In genomic region chr13:113762075-113762474, GRCh38 we compare ENCODE assay signal across 26 cellular contexts. TPM values are rescaled to one million over a fixed set of nuclear protein-coding genes. Genes with fewer than 3 reads are reported as not detected.
DNase-seq lines count a peak whose midpoint lies in the region; ATAC-seq, FAIRE-seq and TF ChIP-seq lines count a peak whose summit lies in the region.
"Had no signal": no experiment of that assay in that cellular context is flagged by ENCODE, and none has a peak within 500 bp of the region (broad histone marks: within the 10 kb centered on the region; RNA-seq: fewer than 3 reads in every experiment).

No MANE protein-coding gene starts in this region.

- intact Hi-C loops in HepG2 (cut with micrococcal nuclease; ENCODE audit: unreplicated experiment) (no loop called here), right lobe of liver (cut with DNase I) (no loop called here), endothelial cell of umbilical vein (cut with micrococcal nuclease) (no loop called here)

- no peak for TF ChIP-seq EP300 in HepG2 (IDR thresholded peaks at IDR 0.05; ENCODE audit: low read depth in 2 of 2, low read length in 2 of 2)
- TF ChIP-seq EP300 in HepG2 (CRISPR knock-in tag; IDR thresholded peaks at IDR 0.05; ENCODE audit: borderline replicate concordance): no peak

- BruUV-seq in HepG2 (replicated peaks; lab: Mats Ljungman, UMichigan) (no TSS peak), endothelial cell of umbilical vein (replicated peaks; lab: Mats Ljungman, UMichigan) (no TSS peak)

- no peak overlapping the region for H3K27ac ChIP-seq in HepG2 (ENCODE audit: extremely low read length, insufficient read depth, low read length)
- H3K27ac ChIP-seq in right lobe of liver: no peak overlapping the region
- H3K27ac ChIP-seq in endothelial cell of umbilical vein (ENCODE audit: insufficient read depth, low read depth, low read length): no peak overlapping the region
- H3K27ac ChIP-seq in GM23248: no peak overlapping the region
- H3K27ac ChIP-seq: 22Rv1; BLaER1 treated with 17β-estradiol and CSF1 and Interleukin-3, amounts not matched to agents 10 nM and 100 nM had no signal

- FAIRE-seq in HepG2 (lab: Jason Lieb, UNC): no peak
- peak; percentile 37 for FAIRE-seq in endothelial cell of umbilical vein (lab: Jason Lieb, UNC)
- FAIRE-seq: A204.1, D721Med, GM12878, GM19239, H54 had no signal

- ATAC-seq in HepG2 (no peak), right lobe of liver (no peak), GM21381 (IDR thresholded peaks at IDR 0.05; ENCODE audit: unreplicated experiment) (no peak)
- ATAC-seq: GM12878 had no signal

- no peak overlapping the region for H3K4me3 ChIP-seq in HepG2 (replicated peaks in 1 of 3; ENCODE audit: insufficient read depth in 1 of 3, low read depth in 2 of 3, low read length in 3 of 3)
- no peak overlapping the region for H3K4me3 ChIP-seq in right lobe of liver
- H3K4me3 ChIP-seq in endothelial cell of umbilical vein (replicated peaks in 1 of 3; ENCODE audit: insufficient read depth in 1 of 3, low read depth in 1 of 3, low read length in 3 of 3): no peak overlapping the region
- no peak overlapping the region for H3K4me3 ChIP-seq in GM23248
- H3K4me3 ChIP-seq: BLaER1 treated with 17β-estradiol and CSF1 and Interleukin-3, amounts not matched to agents 10 nM and 100 nM; GM12878; HAP-1 had no signal

- H3K9me3 ChIP-seq in HepG2 (ENCODE audit: low read length) (no peaks in the 10 kb centered on the region), right lobe of liver (no peaks in the 10 kb centered on the region), endothelial cell of umbilical vein (replicated peaks; ENCODE audit: control insufficient read depth, insufficient read depth, low read length) (no peaks in the 10 kb centered on the region), GM23248 (ENCODE audit: low read depth) (no peaks in the 10 kb centered on the region)
- H3K9me3 ChIP-seq: BE2C, HAP-1 had no signal

- H3F3A ChIP-seq in GM23248 (ENCODE audit: insufficient read depth): no peaks in the 10 kb centered on the region

- H3K36me3 ChIP-seq in HepG2 (replicated peaks in 1 of 2; ENCODE audit: control insufficient read depth in 1 of 2, insufficient read depth in 2 of 2, low read length in 2 of 2) (no peaks in the 10 kb centered on the region), right lobe of liver (no peaks in the 10 kb centered on the region), endothelial cell of umbilical vein (ENCODE audit: control insufficient read depth in 2 of 2, extremely low read depth in 1 of 2, insufficient read depth in 2 of 2, low read length in 2 of 2) (peaks cover 8 to 13% of the 10 kb centered on the region in 2 experiments), GM23248 (ENCODE audit: low read depth) (no peaks in the 10 kb centered on the region)
- H3K36me3 ChIP-seq: BE2C; BLaER1 treated with 17β-estradiol and CSF1 and Interleukin-3, amounts not matched to agents 10 nM and 100 nM; HAP-1 had no signal

- no peaks in the 10 kb centered on the region for H3K9me2 ChIP-seq in GM23248 (ENCODE audit: insufficient read depth)

- POLR2A ChIA-PET in HepG2 (lab: Yijun Ruan, JAX): no interaction called here
- POLR2A ChIA-PET in endothelial cell of umbilical vein (lab: Charles Lee): no interaction called here

- CTCF ChIA-PET in HepG2 (lab: Yijun Ruan, JAX; ENCODE audit: low intra/inter-chr PET ratio, low total read pairs) (no interaction called here), endothelial cell of umbilical vein (lab: Charles Lee) (no interaction called here)

- H3K27me3 ChIP-seq in HepG2 (ENCODE audit: control insufficient read depth in 1 of 2, insufficient read depth in 2 of 2, low read length in 2 of 2) (peaks cover 7 to 89% of the 10 kb centered on the region in 2 experiments), right lobe of liver (no peaks in the 10 kb centered on the region), endothelial cell of umbilical vein (ENCODE audit: control insufficient read depth in 2 of 2, insufficient read depth in 2 of 2, low read length in 2 of 2) (no peaks in the 10 kb centered on the region), GM23248 (replicated peaks; ENCODE audit: insufficient read depth) (peaks cover 23% of the 10 kb centered on the region)

- H3K79me2 ChIP-seq in HepG2 (ENCODE audit: insufficient read depth, low read length) (no peaks in the 10 kb centered on the region), endothelial cell of umbilical vein (ENCODE audit: control insufficient read depth, insufficient read depth, low read length) (peaks cover 29% of the 10 kb centered on the region), GM23248 (ENCODE audit: insufficient read depth) (no peaks in the 10 kb centered on the region)

- H3K4me2 ChIP-seq in HepG2 (ENCODE audit: low read depth, low read length) (no peak overlapping the region), endothelial cell of umbilical vein (ENCODE audit: insufficient read depth, low read length) (no peak overlapping the region), GM23248 (ENCODE audit: unreplicated experiment) (no peak overlapping the region)
- H3K4me2 ChIP-seq: BLaER1 treated with 17β-estradiol and CSF1 and Interleukin-3, amounts not matched to agents 10 nM and 100 nM had no signal

- 9% methylated on average over 2 of the region's 2 CpGs for WGBS in HepG2 (ENCODE audit: low lambda C conversion rate)
- whole genome bisulfite sequencing in right lobe of liver (ENCODE audit: insufficient coverage, low coverage, low lambda C conversion rate, missing lambda C conversion rate): 57% methylated on average over 1 of the region's 2 CpGs
- WGBS in GM23248 (ENCODE audit: low coverage in 1 of 2, low lambda C conversion rate in 2 of 2, missing lambda C conversion rate in 2 of 2), 2 experiments: 77 to 95% methylated on average over 2 of the region's 2 CpGs

- TF ChIP-seq POLR2A in HepG2 (IDR thresholded peaks at IDR 0.05; ENCODE audit: insufficient read depth in 1 of 2, low read depth in 2 of 2, low read length in 2 of 2) (no peak), right lobe of liver (IDR thresholded peaks at IDR 0.05) (no peak), endothelial cell of umbilical vein (IDR thresholded peaks at IDR 0.05; ENCODE audit: low read depth, low read length) (no peak)

- in situ Hi-C loops in HepG2 (cut with HindIII; ENCODE audit: extremely low pct_ligation_motif_present, low pct_unique_long_range_greater_than_20kb): no loop called here
- in situ Hi-C loops in GM23248 (cut with MboI): no loop called here

- no peaks in the 10 kb centered on the region for H3K9me1 ChIP-seq in endothelial cell of umbilical vein (replicated peaks; ENCODE audit: control insufficient read depth, extremely low read depth, insufficient read depth, low read length)

- H4K20me1 ChIP-seq in HepG2 (ENCODE audit: insufficient read depth, low read length) (no peaks in the 10 kb centered on the region), endothelial cell of umbilical vein (replicated peaks; ENCODE audit: control insufficient read depth, extremely low read depth, insufficient read depth, low read length) (no peaks in the 10 kb centered on the region), GM23248 (ENCODE audit: insufficient read depth) (no peaks in the 10 kb centered on the region)

- dilution Hi-C loops in endothelial cell of umbilical vein (cut with MboI; ENCODE audit: extremely low pct_ligation_motif_present, low sequenced_read_pairs): no loop called here

- TF ChIP-seq CTCF in HepG2 (CRISPR knock-in tag; IDR thresholded peaks at IDR 0.05): no peak
- TF ChIP-seq CTCF in right lobe of liver (IDR thresholded peaks at IDR 0.05): no peak
- TF ChIP-seq CTCF in endothelial cell of umbilical vein (IDR thresholded peaks at IDR 0.05; ENCODE audit: extremely low read depth in 1 of 2, insufficient read depth in 1 of 2, low read depth in 1 of 2, low read length in 2 of 2): no peak

- H2AFZ ChIP-seq in HepG2 (ENCODE audit: low read length) (no peak overlapping the region), endothelial cell of umbilical vein (ENCODE audit: low read depth, low read length) (no peak overlapping the region), GM23248 (no peak overlapping the region)

- TF ChIP-seq RAD21 in HepG2 (CRISPR knock-in tag; IDR thresholded peaks at IDR 0.05): no peak

- H3K9ac ChIP-seq in HepG2 (ENCODE audit: insufficient read depth, low read depth, low read length) (no peak overlapping the region), endothelial cell of umbilical vein (replicated peaks; ENCODE audit: extremely low read depth, insufficient read depth, low read length) (no peak overlapping the region), GM23248 (no peak overlapping the region)
- H3K9ac ChIP-seq: BLaER1 treated with 17β-estradiol and CSF1 and Interleukin-3, amounts not matched to agents 10 nM and 100 nM had no signal

- peak; percentile 59 for DNase-seq in DMS79 treated with DMSO at 0.1 percent for 48 hours (lab: John Stamatoyannopoulos, UW)
- DNase-seq in DMS79 (lab: John Stamatoyannopoulos, UW): no peak
- no peak for DNase-seq in HepG2 (ENCODE audit: low spot score)
- no peak for DNase-seq in right lobe of liver
- peak; percentile 29 for DNase-seq in amniotic epithelial cell (ENCODE audit: low read depth)
- no peak for DNase-seq in endothelial cell of umbilical vein (ENCODE audit: low read depth, low spot score)
- DNase-seq in GM23248: no peak
- DNase-seq: ACHN; AML-193; BE2C; CD4-positive, alpha-beta T cell; CD8-positive, alpha-beta memory T cell; DMS 273 treated with DMSO at 0.1 percent for 48 hours; DND-41; EL; GDM1; GOT3 had no signal

- H3K4me1 ChIP-seq in HepG2 (ENCODE audit: insufficient read depth, low read length) (peaks cover 14% of the 10 kb centered on the region), right lobe of liver (peaks cover 0 to 10% (median 3%) of the 10 kb centered on the region in 4 donors), endothelial cell of umbilical vein (ENCODE audit: control insufficient read depth, extremely low read depth, insufficient read depth, low read length) (peaks cover 18% of the 10 kb centered on the region), GM23248 (ENCODE audit: insufficient read depth) (0 out of 2 replicates have a peak, but pooled peaks cover 5% of the 10 kb centered on the region)

RNA-seq across cellular contexts. Expression of gene TMEM255B, which starts 3.0 kb away (rescaled TPM):
- total RNA-seq in HepG2 (2016; rRNA removed; fragmentation: Illumina TruSeq; extraction: Trizol) (0.03 TPM in 1 of 2 replicates, not detected in the other), right lobe of liver (10 to 100 TPM in 1 of 6 experiments, 1 to 10 TPM in 5; 2.5 to 10.4 (median 6.2) TPM), endothelial cell of umbilical vein (85.0 and 105 TPM in 2 replicates)
- not detected in 2 replicates for total RNA-seq in HepG2 (2016; cell fraction: cytosol; rRNA removed; fragmentation: Illumina TruSeq; extraction: Trizol; ENCODE audit: low read depth)
- total RNA-seq in HepG2 (2016; cell fraction: insoluble cytoplasmic fraction; rRNA removed; fragmentation: Illumina TruSeq; extraction: Trizol): not detected in 2 replicates
- not detected in 2 replicates for total RNA-seq in HepG2 (2016; cell fraction: membrane; rRNA removed; fragmentation: Illumina TruSeq; extraction: Trizol)
- not detected in 2 replicates for total RNA-seq in HepG2 (2016; cell fraction: nucleus; rRNA removed; fragmentation: Illumina TruSeq; extraction: Trizol)
- polyA plus RNA-seq in HepG2 (2011; rRNA removed) (0.01 TPM in 1 of 2 replicates, not detected in the other), endothelial cell of umbilical vein (120 and 121 TPM in 2 replicates), GM23248 (2016; fragmentation: Nextera tagmentation; extraction: Ambion mirVana) (6.8 and 8.2 TPM in 2 replicates)
- polyA plus RNA-seq in HepG2 (2011; cell fraction: cytosol; rRNA removed): 0.01 and 0.12 TPM in 2 replicates
- polyA plus RNA-seq in HepG2 (2011; cell fraction: nucleus; rRNA removed): 0.02 and 0.03 TPM in 2 replicates
- polyA plus RNA-seq in HepG2 (2012): 0.11 TPM in 1 of 2 replicates, not detected in the other
- not detected in 2 replicates for polyA plus RNA-seq in HepG2 (2016; cell fraction: cytosol; fragmentation: Illumina TruSeq; extraction: Trizol; ENCODE audit: low read depth)
- not detected in 2 replicates for polyA plus RNA-seq in HepG2 (2016; cell fraction: insoluble cytoplasmic fraction; fragmentation: Illumina TruSeq; extraction: Trizol; ENCODE audit: low read depth)
- not detected in 2 replicates for polyA plus RNA-seq in HepG2 (2016; cell fraction: membrane; fragmentation: Illumina TruSeq; extraction: Trizol; ENCODE audit: low read depth)
- not detected in 2 replicates for polyA plus RNA-seq in HepG2 (2016; cell fraction: nucleus; fragmentation: Illumina TruSeq; extraction: Trizol; ENCODE audit: insufficient read depth, low read depth)
- not detected in 2 replicates for polyA minus RNA-seq in HepG2 (2011; rRNA and poly(A)+ RNA removed; ENCODE audit: low replicate concordance)
- not detected in 2 replicates for polyA minus RNA-seq in HepG2 (2011; cell fraction: cytosol; rRNA and poly(A)+ RNA removed)
- 0.12 and 0.13 TPM in 2 replicates for polyA minus RNA-seq in HepG2 (2011; cell fraction: nucleus; rRNA and poly(A)+ RNA removed)
- 73.9 and 74.0 TPM in 2 replicates for polyA plus RNA-seq in endothelial cell of umbilical vein (2011; cell fraction: cytosol; rRNA removed)
- polyA plus RNA-seq in endothelial cell of umbilical vein (2011; cell fraction: nucleus; rRNA removed): 106 and 121 TPM in 2 replicates
- polyA plus RNA-seq in endothelial cell of umbilical vein (2012): 59.6 and 70.0 TPM in 2 replicates
- 59.0 and 73.4 TPM in 2 replicates for polyA minus RNA-seq in endothelial cell of umbilical vein
- polyA minus RNA-seq in endothelial cell of umbilical vein (2011; cell fraction: cytosol; rRNA and poly(A)+ RNA removed): not detected
- polyA minus RNA-seq in endothelial cell of umbilical vein (2011; cell fraction: nucleus; rRNA and poly(A)+ RNA removed): 30.6 and 32.0 TPM in 2 replicates
- 7.7 TPM in 1 of 2 replicates, not detected in the other for total RNA-seq in GM23248 (2014; rRNA removed; shearing (Covaris generic))
- polyA plus RNA-seq: CD8-positive, alpha-beta memory T cell had no signal

Comparison
In these comparisons a context has a peak if more than half of its experiments do, and no peak if none do; other contexts are left out.
1. DNase-seq: peak in DMS79 treated with DMSO at 0.1 percent for 48 hours (single experiment) and amniotic epithelial cell (single experiment); none in DMS79 (single experiment), HepG2 (single experiment), right lobe of liver (0 of 3), endothelial cell of umbilical vein (single experiment) and GM23248 (single experiment).